20 cellular contexts compared by ENCODE assay signal in genomic region chr5:1038417-1039209, GRCh38. TPM values are rescaled to one million over a fixed set of nuclear protein-coding genes. Genes with fewer than 3 reads are reported as not detected.
DNase-seq lines count a peak whose midpoint lies in the region; ATAC-seq and TF ChIP-seq lines count a peak whose summit lies in the region.
"Had no signal": no experiment of that assay in that cellular context is flagged by ENCODE, and none has a peak within 500 bp of the region (broad histone marks: within the 10 kb centered on the region; RNA-seq: fewer than 3 reads in every experiment).

No MANE protein-coding gene starts in this region.

- peaks cover 8% of the 10 kb centered on the region for H3K27me3 Mint-ChIP-seq in GM23338 (ENCODE audit: insufficient read depth, low read depth, poor library complexity)
- peaks cover 3% of the 10 kb centered on the region for H3K27me3 Mint-ChIP-seq in CD8-positive, alpha-beta T cell (ENCODE audit: low read depth)

- peaks cover 3% of the 10 kb centered on the region; the same call in 2 of the 3 replicates for H3K4me1 Mint-ChIP-seq in GM23338
- no peaks in the 10 kb centered on the region for H3K4me1 Mint-ChIP-seq in CD8-positive, alpha-beta T cell (ENCODE audit: low read depth)

- H3K27ac ChIP-seq in GM23338 (ENCODE audit: low read depth) (no peak overlapping the region), right cardiac atrium (ENCODE audit: low read length) (no peak overlapping the region)
- H3K27ac ChIP-seq in CD8-positive, alpha-beta T cell (ENCODE audit: low read depth, low read length) = no peak overlapping the region
- H3K27ac ChIP-seq: GM23248, SJSA1 had no signal

- ATAC-seq in GM23338 (peak; percentile 36), right cardiac atrium (no peak)
- ATAC-seq in CD8-positive, alpha-beta T cell = no peak

- H3K79me2 ChIP-seq in GM23338 (replicated peaks; ENCODE audit: insufficient read depth) = no peaks in the 10 kb centered on the region

- H3K36me3 ChIP-seq in BE2C (no peaks in the 10 kb centered on the region), GM23338 (ENCODE audit: insufficient read depth) (no peaks in the 10 kb centered on the region)
- no peaks in the 10 kb centered on the region for H3K36me3 ChIP-seq in CD8-positive, alpha-beta T cell (ENCODE audit: insufficient read depth, low read length)
- H3K36me3 ChIP-seq: SJSA1 had no signal

- peaks cover 34% of the 10 kb centered on the region for H3K36me3 Mint-ChIP-seq in GM23338 (ENCODE audit: low read depth)
- no peaks in the 10 kb centered on the region for H3K36me3 Mint-ChIP-seq in CD8-positive, alpha-beta T cell

- no peaks in the 10 kb centered on the region for H4K20me1 ChIP-seq in GM23338 (replicated peaks; ENCODE audit: insufficient read depth)

- no peaks in the 10 kb centered on the region for H3F3A ChIP-seq in GM23338 (replicated peaks; ENCODE audit: low read depth)

- peaks cover 44% of the 10 kb centered on the region for H3K9me3 Mint-ChIP-seq in GM23338
- H3K9me3 Mint-ChIP-seq in CD8-positive, alpha-beta T cell = no peaks in the 10 kb centered on the region
- H3K9me3 Mint-ChIP-seq: CD8-positive, alpha-beta memory T cell had no signal

- H3K9me2 ChIP-seq in GM23338 (ENCODE audit: insufficient read depth) = no peaks in the 10 kb centered on the region

- POLR2A ChIA-PET in CD8-positive, alpha-beta T cell (lab: Charles Lee) = no interaction called here

- no peak overlapping the region for H3K4me3 Mint-ChIP-seq in GM23338
- H3K4me3 Mint-ChIP-seq in CD8-positive, alpha-beta T cell = no peak overlapping the region
- H3K4me3 Mint-ChIP-seq: CD8-positive, alpha-beta memory T cell; HFFc6 had no signal

- intact Hi-C loops in right cardiac atrium (cut with DNase I) = no loop called here
- intact Hi-C loops in posterior vena cava (cut with DNase I) = no loop called here
- intact Hi-C loops in CD8-positive, alpha-beta T cell (cut with DNase I, micrococcal nuclease) = no loop called here

- H3K9me3 ChIP-seq in BE2C = peaks cover 3% of the 10 kb centered on the region; the same call in 1 of the 2 replicates
- H3K9me3 ChIP-seq in right cardiac atrium (ENCODE audit: control insufficient read depth, low read length) = no peaks in the 10 kb centered on the region
- H3K9me3 ChIP-seq in CD8-positive, alpha-beta T cell (ENCODE audit: low read length) = no peaks in the 10 kb centered on the region

- DNase-seq in BE2C (peak; percentile 9), GM23338 (ENCODE audit: low spot score) (no peak), right cardiac atrium (peak in 2 of 3 donors; percentile 9 to 27), posterior vena cava (ENCODE audit: low spot score) (peak; percentile 75), GM20000 (ENCODE audit: low spot score) (no peak), iPS-NIHi11 (ENCODE audit: low spot score) (no peak)
- DNase-seq in CD8-positive, alpha-beta T cell = no peak
- DNase-seq: DND-41, GM23248, HFFc6, KBM-7, NCI-H1048, NCI-H1436 treated with DMSO at 0.1 percent for 48 hours, NCI-H2081, NCI-H748 treated with DMSO at 0.1 percent for 48 hours, OCI-M1 had no signal

- no peak overlapping the region for H3K27ac Mint-ChIP-seq in GM23338
- H3K27ac Mint-ChIP-seq in CD8-positive, alpha-beta T cell = no peak overlapping the region
- H3K27ac Mint-ChIP-seq: CD8-positive, alpha-beta memory T cell; HFFc6 had no signal

- no peak for TF ChIP-seq CTCF in BE2C (IDR thresholded peaks at IDR 0.05; ENCODE audit: low read depth, low read length)
- TF ChIP-seq CTCF in GM23338 (conservative IDR thresholded peaks at IDR 0.05; ENCODE audit: low read depth in 2 of 2) = no peak
- no peak for TF ChIP-seq CTCF in GM20000 (IDR thresholded peaks at IDR 0.05; ENCODE audit: extremely low read depth, missing control alignments)
- TF ChIP-seq CTCF in CD8-positive, alpha-beta T cell (IDR thresholded peaks at IDR 0.05) = no peak

- no peak overlapping the region for H2AFZ ChIP-seq in GM23338
- H2AFZ ChIP-seq: GM23248 had no signal

- CTCF ChIA-PET in CD8-positive, alpha-beta T cell (lab: Charles Lee) = no interaction called here

- H3K4me2 ChIP-seq in GM23338 = no peak overlapping the region

- H3K4me3 ChIP-seq in BE2C (ENCODE audit: low read depth, low read length) (no peak overlapping the region), GM23338 (no peak overlapping the region), right cardiac atrium (ENCODE audit: low read length) (no peak overlapping the region)
- H3K4me3 ChIP-seq in CD8-positive, alpha-beta T cell (ENCODE audit: low read depth, low read length) = no peak overlapping the region
- H3K4me3 ChIP-seq: GM23248, SJSA1 had no signal

- H3K27me3 ChIP-seq in BE2C (no peaks in the 10 kb centered on the region), GM23338 (ENCODE audit: insufficient read depth) (no peaks in the 10 kb centered on the region), right cardiac atrium (ENCODE audit: control insufficient read depth, insufficient read depth) (no peaks in the 10 kb centered on the region)
- no peaks in the 10 kb centered on the region for H3K27me3 ChIP-seq in CD8-positive, alpha-beta T cell (ENCODE audit: insufficient read depth, low read length)

- 84% methylated on average over 28 of the region's 28 CpGs for WGBS in right cardiac atrium

- H3K4me1 ChIP-seq in BE2C (no peaks in the 10 kb centered on the region), GM23338 (ENCODE audit: insufficient read depth) (no peaks in the 10 kb centered on the region), right cardiac atrium (ENCODE audit: control insufficient read depth, insufficient read depth, low read length) (no peaks in the 10 kb centered on the region)
- no peaks in the 10 kb centered on the region for H3K4me1 ChIP-seq in CD8-positive, alpha-beta T cell (ENCODE audit: insufficient read depth, low read length)
- H3K4me1 ChIP-seq: SJSA1 had no signal

TF ChIP-seq in GM23338, 12 proteins besides CTCF, POLR2A, EP300 and RAD21 (continues in another document):
- TF ChIP-seq STAT1 (IDR thresholded peaks at IDR 0.05; ENCODE audit: unreplicated experiment) (no peak), JUNB (IDR thresholded peaks at IDR 0.05; ENCODE audit: unreplicated experiment) (no peak), EZH2 (IDR thresholded peaks at IDR 0.05; ENCODE audit: low read depth, unreplicated experiment) (no peak), EZH2phosphoT487 (IDR thresholded peaks at IDR 0.05; ENCODE audit: unreplicated experiment) (no peak), POLR2AphosphoS5 (IDR thresholded peaks at IDR 0.05; ENCODE audit: low read depth) (no peak), ZNF331 (CRISPR knock-in tag; IDR thresholded peaks at IDR 0.05; ENCODE audit: low read depth) (no peak), ETS1 (IDR thresholded peaks at IDR 0.05) (no peak), REST (IDR thresholded peaks at IDR 0.05; ENCODE audit: unreplicated experiment) (no peak), CREB1 (CRISPR knock-in tag; IDR thresholded peaks at IDR 0.05; ENCODE audit: low read depth) (no peak), ZNF114 (CRISPR knock-in tag; IDR thresholded peaks at IDR 0.05) (no peak)

RNA-seq across cellular contexts. Expression of gene NKD2, which starts 30.0 kb away (rescaled TPM):
- 2.1 TPM for polyA plus RNA-seq in BE2C (2012; ENCODE audit: insufficient read depth, insufficient read length, low read depth)
- total RNA-seq in GM23338 (2014; rRNA removed; shearing (Covaris generic)) = 7.3 and 9.0 TPM in 2 replicates
- 10.0 and 11.9 TPM in 2 replicates for polyA plus RNA-seq in GM23338 (2016; fragmentation: Nextera tagmentation; extraction: Ambion mirVana)
- total RNA-seq in right cardiac atrium = 1 to 10 TPM; 1.9 to 8.6 (median 3.1) TPM
- polyA plus RNA-seq in right cardiac atrium = 2.6 TPM
- 1 to 10 TPM; 2.7 to 5.0 TPM for total RNA-seq in posterior vena cava
- under 1 TPM in 1 of 2 experiments, not detected in 1; 0.33 TPM for total RNA-seq in CD8-positive, alpha-beta T cell
- total RNA-seq: GM23248, HFFc6 had no signal
- polyA plus RNA-seq: AG04450; BJ; CD8-positive, alpha-beta memory T cell; GM23248 had no signal

Comparison
In these comparisons a context has a peak if more than half of its experiments do, and no peak if none do; other contexts are left out.
1. DNase-seq: peak in BE2C (single experiment), right cardiac atrium (2 of 3) and posterior vena cava (single experiment); none in GM23338 (single experiment), GM20000 (single experiment), CD8-positive, alpha-beta T cell (0 of 7) and iPS-NIHi11 (single experiment).